1 cellular context compared by ENCODE assay signal in genomic region chr4:124712417-124713212, GRCh38.
TF ChIP-seq lines count a peak whose summit lies in the region.

TSS of gene ANKRD50 (minus strand) at chr4:124712732. CDS start at chr4:124710511, 2,221 bp downstream.

TF ChIP-seq in GM23338, 12 proteins besides CTCF, POLR2A, EP300 and RAD21 (continued from another document):
- no peak for TF ChIP-seq ZNF462 (CRISPR knock-in tag; IDR thresholded peaks at IDR 0.05)
- peak; percentile 58 for TF ChIP-seq CREB1 (CRISPR knock-in tag; IDR thresholded peaks at IDR 0.05; ENCODE audit: low read depth)
- no peak for TF ChIP-seq EZH2phosphoT487 (IDR thresholded peaks at IDR 0.05; ENCODE audit: unreplicated experiment)
- TF ChIP-seq STAT1 (IDR thresholded peaks at IDR 0.05; ENCODE audit: unreplicated experiment) = no peak
- TF ChIP-seq ZNF114 (CRISPR knock-in tag; IDR thresholded peaks at IDR 0.05) = no peak
- peak; percentile 57; the same call in 1 of the 2 replicates for TF ChIP-seq POLR2AphosphoS5 (IDR thresholded peaks at IDR 0.05; ENCODE audit: low read depth)
